In genomic region chr3:59818033-59818936, GRCh38 we compare ENCODE assay signal across 9 cellular contexts.
DNase-seq lines count a peak whose midpoint lies in the region; ATAC-seq and TF ChIP-seq lines count a peak whose summit lies in the region.
"Had no signal": no experiment of that assay in that cellular context is flagged by ENCODE, and none has a peak within 500 bp of the region (broad histone marks: within the 10 kb centered on the region; RNA-seq: fewer than 3 reads in every experiment).

No MANE protein-coding gene starts in this region.

- H3K4me1 Mint-ChIP-seq in endothelial cell (ENCODE audit: unreplicated experiment) = peaks cover 10% of the 10 kb centered on the region
- peaks cover 9% of the 10 kb centered on the region for H3K4me1 Mint-ChIP-seq in activated T-cell treated with anti-CD3 and anti-CD28 coated beads, Interleukin-2, amount 50 U/mL, for 4 hours (ENCODE audit: low read depth)

- intact Hi-C loops in posterior cingulate gyrus (cut with DNase I) = no loop called here

- DNase-seq in EH (ENCODE audit: low read depth) (peak; percentile 98), SJSA1 (ENCODE audit: low read depth in 1 of 2, low spot score in 2 of 2) (peak; percentile 80 to 94), foreskin keratinocyte (peak; percentile 60 to 86), posterior cingulate gyrus (peak in 7 of 10 donors; percentile 14 to 89 (median 42)), endothelial cell (ENCODE audit: low spot score) (no peak)
- DNase-seq in activated T-cell treated with anti-CD3 and anti-CD28 coated beads, Interleukin-2, amount 50 U/mL, for 4 hours = no peak
- DNase-seq: midbrain had no signal

- H3K4me1 ChIP-seq in SJSA1 (replicated peaks) = peaks cover 46% of the 10 kb centered on the region
- H3K4me1 ChIP-seq in foreskin keratinocyte = no peaks in the 10 kb centered on the region

- no peak for TF ChIP-seq CTCF in foreskin keratinocyte (conservative IDR thresholded peaks at IDR 0.05)
- TF ChIP-seq CTCF in endothelial cell (IDR thresholded peaks at IDR 0.05; ENCODE audit: unreplicated experiment) = no peak

- no peak overlapping the region for H3K27ac Mint-ChIP-seq in endothelial cell (ENCODE audit: unreplicated experiment)

- H3K36me3 Mint-ChIP-seq in endothelial cell (ENCODE audit: low read depth, unreplicated experiment) = no peaks in the 10 kb centered on the region
- peaks cover 14% of the 10 kb centered on the region for H3K36me3 Mint-ChIP-seq in activated T-cell treated with anti-CD3 and anti-CD28 coated beads, Interleukin-2, amount 50 U/mL, for 4 hours (ENCODE audit: insufficient read depth)

- peaks cover 3% of the 10 kb centered on the region for H3K27me3 Mint-ChIP-seq in endothelial cell (ENCODE audit: unreplicated experiment)
- no peaks in the 10 kb centered on the region for H3K27me3 Mint-ChIP-seq in activated T-cell treated with anti-CD3 and anti-CD28 coated beads, Interleukin-2, amount 50 U/mL, for 4 hours (ENCODE audit: low read depth)

- peak overlapping the region; percentile 6; the same call in 1 of the 2 replicates for H3K4me3 ChIP-seq in SJSA1

- H3K36me3 ChIP-seq in SJSA1 = no peaks in the 10 kb centered on the region

- no peaks in the 10 kb centered on the region for H3K9me3 ChIP-seq in SJSA1 (replicated peaks)

- H3K4me3 Mint-ChIP-seq in endothelial cell (ENCODE audit: unreplicated experiment) = no peak overlapping the region
- no peak overlapping the region for H3K4me3 Mint-ChIP-seq in activated T-cell treated with anti-CD3 and anti-CD28 coated beads, Interleukin-2, amount 50 U/mL, for 4 hours

- peak; percentile 79 for ATAC-seq in foreskin keratinocyte
- ATAC-seq in HG02870 (IDR thresholded peaks at IDR 0.05; ENCODE audit: unreplicated experiment) = no peak
- no peak for ATAC-seq in GM18909 (IDR thresholded peaks at IDR 0.05; ENCODE audit: poor library complexity, unreplicated experiment)
- no peak for ATAC-seq in activated T-cell treated with anti-CD3 and anti-CD28 coated beads, Interleukin-2, amount 50 U/mL, for 4 hours

- no peaks in the 10 kb centered on the region for H3K9me3 Mint-ChIP-seq in endothelial cell (ENCODE audit: unreplicated experiment)
- no peaks in the 10 kb centered on the region for H3K9me3 Mint-ChIP-seq in activated T-cell treated with anti-CD3 and anti-CD28 coated beads, Interleukin-2, amount 50 U/mL, for 4 hours

- H3K27ac ChIP-seq in SJSA1 (peak overlapping the region; percentile 97), foreskin keratinocyte (no peak overlapping the region)

- H3K27me3 ChIP-seq in SJSA1 (replicated peaks) (no peaks in the 10 kb centered on the region), foreskin keratinocyte (no peaks in the 10 kb centered on the region)

Comparison
In these comparisons a context has a peak if more than half of its experiments do, and no peak if none do; other contexts are left out.
1. DNase-seq: peak in EH (single experiment), SJSA1 (2 of 2), foreskin keratinocyte (2 of 2) and posterior cingulate gyrus (7 of 10); none in endothelial cell (single experiment) and activated T-cell treated with anti-CD3 and anti-CD28 coated beads, Interleukin-2, amount 50 U/mL, for 4 hours (single experiment).